ENCODE assay signal across 1 cellular context in the genomic region with DNA sequence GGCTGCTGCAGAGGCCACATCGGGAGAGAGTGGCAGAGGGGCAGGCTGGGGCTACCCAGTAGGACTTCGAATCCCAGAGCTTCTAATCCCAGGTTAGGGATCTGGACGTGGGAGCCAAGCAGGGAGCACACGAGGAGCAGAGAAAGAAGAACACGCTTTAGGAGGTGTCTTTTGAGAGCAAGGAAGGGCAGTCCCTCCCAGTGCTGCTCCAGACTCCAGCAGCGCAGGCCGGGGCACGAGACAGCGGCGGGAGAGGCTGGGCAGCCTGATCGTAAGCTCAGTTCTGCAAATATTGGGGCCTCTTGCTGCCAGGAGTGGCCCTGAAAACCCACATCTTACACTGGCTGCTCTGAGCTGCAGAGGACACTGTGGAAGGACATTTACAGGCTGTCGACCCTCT.
TF ChIP-seq lines count a peak whose summit lies in the region.

No MANE protein-coding gene starts in this region.

TF ChIP-seq in WTC11, 78 proteins besides CTCF, POLR2A, EP300 and RAD21 (continued from another document):
- TF ChIP-seq, protein P1, sequence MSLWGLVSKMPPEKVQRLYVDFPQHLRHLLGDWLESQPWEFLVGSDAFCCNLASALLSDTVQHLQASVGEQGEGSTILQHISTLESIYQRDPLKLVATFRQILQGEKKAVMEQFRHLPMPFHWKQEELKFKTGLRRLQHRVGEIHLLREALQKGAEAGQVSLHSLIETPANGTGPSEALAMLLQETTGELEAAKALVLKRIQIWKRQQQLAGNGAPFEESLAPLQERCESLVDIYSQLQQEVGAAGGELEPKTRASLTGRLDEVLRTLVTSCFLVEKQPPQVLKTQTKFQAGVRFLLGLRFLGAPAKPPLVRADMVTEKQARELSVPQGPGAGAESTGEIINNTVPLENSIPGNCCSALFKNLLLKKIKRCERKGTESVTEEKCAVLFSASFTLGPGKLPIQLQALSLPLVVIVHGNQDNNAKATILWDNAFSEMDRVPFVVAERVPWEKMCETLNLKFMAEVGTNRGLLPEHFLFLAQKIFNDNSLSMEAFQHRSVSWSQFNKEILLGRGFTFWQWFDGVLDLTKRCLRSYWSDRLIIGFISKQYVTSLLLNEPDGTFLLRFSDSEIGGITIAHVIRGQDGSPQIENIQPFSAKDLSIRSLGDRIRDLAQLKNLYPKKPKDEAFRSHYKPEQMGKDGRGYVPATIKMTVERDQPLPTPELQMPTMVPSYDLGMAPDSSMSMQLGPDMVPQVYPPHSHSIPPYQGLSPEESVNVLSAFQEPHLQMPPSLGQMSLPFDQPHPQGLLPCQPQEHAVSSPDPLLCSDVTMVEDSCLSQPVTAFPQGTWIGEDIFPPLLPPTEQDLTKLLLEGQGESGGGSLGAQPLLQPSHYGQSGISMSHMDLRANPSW (CRISPR knock-in tag; conservative IDR thresholded peaks at IDR 0.05; ENCODE audit: low read depth), result no peak
- TF ChIP-seq IRF2 (CRISPR knock-in tag; IDR thresholded peaks at IDR 0.05; ENCODE audit: borderline replicate concordance, low read depth) (no peak), NFATC4 (CRISPR knock-in tag; IDR thresholded peaks at IDR 0.05) (no peak), NR2C2 (CRISPR knock-in tag; IDR thresholded peaks at IDR 0.05) (no peak), SMAD4 (CRISPR knock-in tag; IDR thresholded peaks at IDR 0.05) (no peak), OVOL2 (CRISPR knock-in tag; IDR thresholded peaks at IDR 0.05; ENCODE audit: borderline replicate concordance) (no peak), CBFB (CRISPR knock-in tag; IDR thresholded peaks at IDR 0.05; ENCODE audit: low read depth) (no peak)
- TF ChIP-seq, protein P2, sequence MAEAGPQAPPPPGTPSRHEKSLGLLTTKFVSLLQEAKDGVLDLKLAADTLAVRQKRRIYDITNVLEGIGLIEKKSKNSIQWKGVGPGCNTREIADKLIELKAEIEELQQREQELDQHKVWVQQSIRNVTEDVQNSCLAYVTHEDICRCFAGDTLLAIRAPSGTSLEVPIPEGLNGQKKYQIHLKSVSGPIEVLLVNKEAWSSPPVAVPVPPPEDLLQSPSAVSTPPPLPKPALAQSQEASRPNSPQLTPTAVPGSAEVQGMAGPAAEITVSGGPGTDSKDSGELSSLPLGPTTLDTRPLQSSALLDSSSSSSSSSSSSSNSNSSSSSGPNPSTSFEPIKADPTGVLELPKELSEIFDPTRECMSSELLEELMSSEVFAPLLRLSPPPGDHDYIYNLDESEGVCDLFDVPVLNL (CRISPR knock-in tag; IDR thresholded peaks at IDR 0.05; ENCODE audit: borderline replicate concordance, low read depth), result no peak
- TF ChIP-seq, protein P3, sequence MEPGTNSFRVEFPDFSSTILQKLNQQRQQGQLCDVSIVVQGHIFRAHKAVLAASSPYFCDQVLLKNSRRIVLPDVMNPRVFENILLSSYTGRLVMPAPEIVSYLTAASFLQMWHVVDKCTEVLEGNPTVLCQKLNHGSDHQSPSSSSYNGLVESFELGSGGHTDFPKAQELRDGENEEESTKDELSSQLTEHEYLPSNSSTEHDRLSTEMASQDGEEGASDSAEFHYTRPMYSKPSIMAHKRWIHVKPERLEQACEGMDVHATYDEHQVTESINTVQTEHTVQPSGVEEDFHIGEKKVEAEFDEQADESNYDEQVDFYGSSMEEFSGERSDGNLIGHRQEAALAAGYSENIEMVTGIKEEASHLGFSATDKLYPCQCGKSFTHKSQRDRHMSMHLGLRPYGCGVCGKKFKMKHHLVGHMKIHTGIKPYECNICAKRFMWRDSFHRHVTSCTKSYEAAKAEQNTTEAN (CRISPR knock-in tag; IDR thresholded peaks at IDR 0.05), result no peak
